In the genomic region with DNA sequence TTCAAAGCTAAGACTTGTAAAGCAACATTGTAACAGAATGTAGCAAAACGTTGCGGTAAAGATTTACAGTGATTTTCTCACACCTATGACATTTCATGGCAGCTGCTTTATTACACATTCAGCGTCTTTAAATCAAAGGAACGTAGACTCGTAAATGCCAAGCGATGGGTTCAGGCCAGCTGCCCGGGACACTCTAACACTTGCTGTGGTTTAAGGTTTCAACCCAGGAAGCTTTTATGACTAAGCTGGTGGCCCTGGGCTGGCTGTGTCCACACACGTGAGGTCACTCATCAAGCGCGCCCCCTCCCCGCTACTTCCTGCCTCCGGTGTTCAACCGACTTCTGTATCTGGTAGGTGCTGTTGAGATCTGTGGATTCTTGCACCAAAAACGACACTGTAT, we compare ENCODE assay signal across 1 cellular context.
TF ChIP-seq lines count a peak whose summit lies in the region.

No MANE protein-coding gene starts in this region.

TF ChIP-seq in HepG2, 621 proteins besides CTCF, POLR2A, EP300 and RAD21:
- TF ChIP-seq BHLHE40 (IDR thresholded peaks at IDR 0.05; ENCODE audit: low read length) = peak; percentile 74
- no peak for TF ChIP-seq MED1 (CRISPR knock-in tag; IDR thresholded peaks at IDR 0.05)
- no peak for TF ChIP-seq ZBTB33 (CRISPR knock-in tag; IDR thresholded peaks at IDR 0.05)
- TF ChIP-seq FOSL2 (CRISPR knock-in tag; IDR thresholded peaks at IDR 0.05) = peak; percentile 24; the same call in 1 of the 2 replicates
- no peak for TF ChIP-seq RARA (CRISPR knock-in tag; IDR thresholded peaks at IDR 0.05)
